31 cellular contexts compared by ENCODE assay signal in the genomic region with DNA sequence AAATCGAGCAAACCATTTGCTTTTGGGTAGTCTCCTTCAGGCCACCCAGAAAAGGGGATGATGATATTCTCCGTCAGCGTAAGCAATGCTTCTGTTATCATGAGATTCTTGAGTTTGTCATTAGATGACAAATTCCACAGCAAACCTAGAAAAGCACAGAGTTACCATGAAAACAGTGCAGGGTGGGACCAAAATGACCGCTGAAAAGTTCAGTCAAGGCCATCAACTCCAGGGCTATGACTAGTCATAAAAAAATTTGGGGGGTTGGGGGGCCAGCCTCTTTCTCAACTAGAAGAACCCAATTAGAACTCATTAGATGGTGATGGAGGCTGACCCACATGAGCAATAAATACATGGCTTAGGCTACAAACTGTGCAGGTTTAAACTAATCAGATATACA. TPM values are rescaled to one million over a fixed set of nuclear protein-coding genes. Genes with fewer than 3 reads are reported as not detected.
"Had no signal": no experiment of that assay in that cellular context is flagged by ENCODE, and none has a peak within 500 bp of the region (broad histone marks: within the 10 kb centered on the region; RNA-seq: fewer than 3 reads in every experiment).

No MANE protein-coding gene starts in this region.

- H3K9me3 ChIP-seq: body of pancreas, MG63, SJCRH30, SK-N-SH had no signal

- H3K27me3 ChIP-seq: body of pancreas, MG63, SJCRH30 had no signal

- DNase-seq: activated CD4-positive, alpha-beta T cell treated with anti-CD3 and anti-CD28 coated beads, Interleukin-2, amount 10 ng/mL, durations not matched to agents 24 days and 14 days; activated CD4-positive, alpha-beta T cell treated with anti-CD3 and anti-CD28 coated beads, Interleukin-2, amount 50 U/mL, for 4 hours; activated CD8-positive, alpha-beta T cell treated with anti-CD3 and anti-CD28 coated beads for 36 hours; activated effector memory CD4-positive, alpha-beta T cell treated with anti-CD3 and anti-CD28 coated beads, Interleukin-2, amount 50 U/mL, for 16 hours; activated naive CD4-positive, alpha-beta T cell treated with Interleukin-2 at 50 U/mL for 16 hours; activated naive CD8-positive, alpha-beta T cell treated with anti-CD3 and anti-CD28 coated beads, Interleukin-2, amount 10 ng/mL, durations not matched to agents 7 days and 5 days; activated T-cell treated with anti-CD3 and anti-CD28 coated beads, Interleukin-2, amount 50 U/mL, for 1 hour; activated T-cell treated with anti-CD3 and anti-CD28 coated beads, Interleukin-2, amount 50 U/mL, for 72 hours; body of pancreas; Karpas-422; KBM-7; MG63; NCI-H1048; NCI-H1105 treated with DMSO at 0.1 percent for 48 hours; NCI-H1436; NCI-H1694; NCI-H1930; NCI-H2081 treated with DMSO at 0.1 percent for 48 hours; NCI-H226; NCI-H446 treated with DMSO at 0.1 percent for 48 hours; NCI-H524 treated with DMSO at 0.1 percent for 48 hours; SHP77; SJCRH30; SK-N-SH; T-helper 1 cell; T1000; WERI-Rb-1 had no signal

- H3K27ac ChIP-seq: body of pancreas, SJCRH30, WERI-Rb-1 had no signal

- H3K36me3 ChIP-seq: MG63, SJCRH30, WERI-Rb-1 had no signal

- H3K4me1 ChIP-seq: body of pancreas, SJCRH30 had no signal

- H3K4me3 ChIP-seq: body of pancreas, MG63, SJCRH30 had no signal

- FAIRE-seq: astrocyte had no signal

- ATAC-seq: activated CD8-positive, alpha-beta T cell treated with anti-CD3 and anti-CD28 coated beads for 36 hours; activated T-cell treated with anti-CD3 and anti-CD28 coated beads, Interleukin-2, amount 50 U/mL, for 72 hours; activated T-helper 17 cell treated with anti-CD3 and anti-CD28 coated beads, Interleukin-2, amount 50 U/mL, for 72 hours; body of pancreas; Panc1 had no signal

RNA-seq across cellular contexts. Expression of gene PKP2, which starts 55.5 kb away (rescaled TPM):
- total RNA-seq: activated CD4-positive, alpha-beta T cell treated with anti-CD3 and anti-CD28 coated beads, Interleukin-2, amount 10 ng/mL, durations not matched to agents 24 days and 14 days; activated T-helper 17 cell treated with anti-CD3 and anti-CD28 coated beads, Interleukin-2, amount 50 U/mL, for 72 hours; RPMI7951 had no signal
